In the genomic region with DNA sequence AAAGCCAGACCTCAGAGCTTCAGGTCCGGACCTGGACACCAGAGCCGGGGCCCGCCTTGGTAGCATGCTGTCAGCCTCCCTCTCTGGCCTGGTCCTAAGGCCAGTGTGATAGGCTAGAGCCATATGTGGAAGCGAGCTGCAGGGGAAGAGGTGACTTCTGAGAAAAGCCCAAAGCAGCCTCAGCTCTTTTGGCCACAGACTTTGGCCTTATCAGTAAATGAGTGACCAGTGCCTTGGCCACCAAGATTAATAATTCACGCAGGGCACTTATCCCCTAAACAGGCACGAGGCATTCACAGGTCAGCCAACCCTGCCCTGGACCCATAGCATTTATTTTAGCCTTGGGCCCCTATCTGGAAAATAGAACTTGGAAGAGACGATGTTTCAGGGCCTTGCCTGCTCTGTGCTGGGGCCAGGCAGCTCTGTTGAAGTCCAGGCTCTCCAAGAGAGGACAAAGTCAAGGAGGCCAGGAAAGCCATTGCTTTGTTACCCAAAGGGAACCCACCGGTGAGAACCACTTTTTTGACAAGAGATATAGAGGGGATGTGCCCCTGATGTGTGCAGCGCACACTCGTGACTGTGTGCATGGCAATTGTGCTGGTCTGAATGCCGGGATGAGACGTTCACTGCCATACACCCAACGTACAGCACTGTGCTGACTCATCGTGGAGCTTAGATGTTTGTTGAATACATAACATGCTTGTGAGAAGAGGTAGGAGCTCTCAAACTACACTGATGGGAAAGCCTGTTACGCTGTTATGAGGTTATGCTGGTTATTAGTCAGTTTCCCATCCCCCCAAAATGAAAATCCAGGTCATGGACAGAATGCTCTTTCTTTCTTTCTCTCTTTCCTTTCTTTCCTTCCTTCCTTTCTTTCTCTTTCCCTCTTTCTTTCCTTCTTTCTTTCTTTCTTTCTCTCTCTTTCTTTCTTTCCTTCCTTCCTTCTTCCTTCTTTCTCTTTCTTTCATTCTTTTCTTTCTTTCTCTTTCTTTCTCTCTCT, we compare ENCODE assay signal across 1 cellular context.
A peak's percentile ranks its signal among the peaks of the same experiment; 100 is the strongest.
TF ChIP-seq lines count a peak whose summit lies in the region.

No MANE protein-coding gene starts in this region.

TF ChIP-seq in HepG2, 621 proteins besides CTCF, POLR2A, EP300 and RAD21 (continued from another document and continues in another):
- TF ChIP-seq ZNF280D (CRISPR knock-in tag; IDR thresholded peaks at IDR 0.05), result peak; percentile 45; the same call in 1 of the 2 replicates
- no peak for TF ChIP-seq SETDB1 (CRISPR knock-in tag; IDR thresholded peaks at IDR 0.05; ENCODE audit: borderline replicate concordance)
- TF ChIP-seq, protein P1, sequence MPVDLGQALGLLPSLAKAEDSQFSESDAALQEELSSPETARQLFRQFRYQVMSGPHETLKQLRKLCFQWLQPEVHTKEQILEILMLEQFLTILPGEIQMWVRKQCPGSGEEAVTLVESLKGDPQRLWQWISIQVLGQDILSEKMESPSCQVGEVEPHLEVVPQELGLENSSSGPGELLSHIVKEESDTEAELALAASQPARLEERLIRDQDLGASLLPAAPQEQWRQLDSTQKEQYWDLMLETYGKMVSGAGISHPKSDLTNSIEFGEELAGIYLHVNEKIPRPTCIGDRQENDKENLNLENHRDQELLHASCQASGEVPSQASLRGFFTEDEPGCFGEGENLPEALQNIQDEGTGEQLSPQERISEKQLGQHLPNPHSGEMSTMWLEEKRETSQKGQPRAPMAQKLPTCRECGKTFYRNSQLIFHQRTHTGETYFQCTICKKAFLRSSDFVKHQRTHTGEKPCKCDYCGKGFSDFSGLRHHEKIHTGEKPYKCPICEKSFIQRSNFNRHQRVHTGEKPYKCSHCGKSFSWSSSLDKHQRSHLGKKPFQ (CRISPR knock-in tag; IDR thresholded peaks at IDR 0.05; ENCODE audit: insufficient replicate concordance), result peak; percentile 42
- peak; percentile 46; the same call in 1 of the 2 replicates for TF ChIP-seq CBX5 (CRISPR knock-in tag; IDR thresholded peaks at IDR 0.05; ENCODE audit: borderline replicate concordance)
- TF ChIP-seq ZNF83 (CRISPR knock-in tag; IDR thresholded peaks at IDR 0.05; ENCODE audit: borderline replicate concordance), result no peak
- TF ChIP-seq, protein P2, sequence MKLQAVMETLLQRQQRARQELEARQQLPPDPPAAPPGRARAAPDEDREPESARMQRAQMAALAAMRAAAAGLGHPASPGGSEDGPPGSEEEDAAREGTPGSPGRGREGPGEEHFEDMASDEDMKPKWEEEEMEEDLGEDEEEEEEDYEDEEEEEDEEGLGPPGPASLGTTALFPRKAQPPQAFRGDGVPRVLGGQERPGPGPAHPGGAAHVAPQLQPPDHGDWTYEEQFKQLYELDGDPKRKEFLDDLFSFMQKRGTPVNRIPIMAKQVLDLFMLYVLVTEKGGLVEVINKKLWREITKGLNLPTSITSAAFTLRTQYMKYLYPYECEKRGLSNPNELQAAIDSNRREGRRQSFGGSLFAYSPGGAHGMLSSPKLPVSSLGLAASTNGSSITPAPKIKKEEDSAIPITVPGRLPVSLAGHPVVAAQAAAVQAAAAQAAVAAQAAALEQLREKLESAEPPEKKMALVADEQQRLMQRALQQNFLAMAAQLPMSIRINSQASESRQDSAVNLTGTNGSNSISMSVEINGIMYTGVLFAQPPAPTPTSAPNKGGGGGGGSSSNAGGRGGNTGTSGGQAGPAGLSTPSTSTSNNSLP (IDR thresholded peaks at IDR 0.05; ENCODE audit: low read depth, low read length), result peak; percentile 95
- TF ChIP-seq, protein P3, sequence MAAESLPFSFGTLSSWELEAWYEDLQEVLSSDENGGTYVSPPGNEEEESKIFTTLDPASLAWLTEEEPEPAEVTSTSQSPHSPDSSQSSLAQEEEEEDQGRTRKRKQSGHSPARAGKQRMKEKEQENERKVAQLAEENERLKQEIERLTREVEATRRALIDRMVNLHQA (CRISPR knock-in tag; IDR thresholded peaks at IDR 0.05), result no peak
- TF ChIP-seq, protein P4, sequence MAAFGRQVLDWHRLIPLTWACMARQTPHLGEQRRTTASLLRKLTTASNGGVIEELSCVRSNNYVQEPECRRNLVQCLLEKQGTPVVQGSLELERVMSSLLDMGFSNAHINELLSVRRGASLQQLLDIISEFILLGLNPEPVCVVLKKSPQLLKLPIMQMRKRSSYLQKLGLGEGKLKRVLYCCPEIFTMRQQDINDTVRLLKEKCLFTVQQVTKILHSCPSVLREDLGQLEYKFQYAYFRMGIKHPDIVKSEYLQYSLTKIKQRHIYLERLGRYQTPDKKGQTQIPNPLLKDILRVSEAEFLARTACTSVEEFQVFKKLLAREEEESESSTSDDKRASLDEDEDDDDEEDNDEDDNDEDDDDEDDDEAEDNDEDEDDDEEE (CRISPR knock-in tag; IDR thresholded peaks at IDR 0.05), result no peak
- TF ChIP-seq MLX (CRISPR knock-in tag; IDR thresholded peaks at IDR 0.05), result peak; percentile 75
- TF ChIP-seq CBFB (CRISPR knock-in tag; IDR thresholded peaks at IDR 0.05), result no peak
- TF ChIP-seq ZNF629 (CRISPR knock-in tag; conservative IDR thresholded peaks at IDR 0.05), result 0 out of 2 replicates have a peak, but pooled peaks have one; percentile 33
- no peak for TF ChIP-seq KAT2B (IDR thresholded peaks at IDR 0.05; ENCODE audit: borderline replicate concordance, low read depth, low read length)
- TF ChIP-seq ZNF264 (CRISPR knock-in tag; IDR thresholded peaks at IDR 0.05), result peak; percentile 90
- peak; percentile 79 for TF ChIP-seq ZNF329 (CRISPR knock-in tag; IDR thresholded peaks at IDR 0.05; ENCODE audit: low read depth)
- peak; percentile 28; the same call in 1 of the 2 replicates for TF ChIP-seq ZMAT3 (CRISPR knock-in tag; conservative IDR thresholded peaks at IDR 0.05)
- no peak for TF ChIP-seq KDM5A (IDR thresholded peaks at IDR 0.05; ENCODE audit: borderline replicate concordance, low read length)
- peak; percentile 62 for TF ChIP-seq AKAP8 (CRISPR knock-in tag; IDR thresholded peaks at IDR 0.05)
- TF ChIP-seq EZH2 (conservative IDR thresholded peaks at IDR 0.05; ENCODE audit: low read depth, low read length), result no peak
- no peak for TF ChIP-seq HOXA7 (CRISPR knock-in tag; IDR thresholded peaks at IDR 0.05)
- 0 out of 2 replicates have a peak, but pooled peaks have one; percentile 8 for TF ChIP-seq ZBTB44 (CRISPR knock-in tag; IDR thresholded peaks at IDR 0.05)
- TF ChIP-seq ZNF230 (CRISPR knock-in tag; IDR thresholded peaks at IDR 0.05), result peak; percentile 79
- TF ChIP-seq MTF2 (CRISPR knock-in tag; IDR thresholded peaks at IDR 0.05; ENCODE audit: borderline replicate concordance), result no peak
- TF ChIP-seq, protein P5, sequence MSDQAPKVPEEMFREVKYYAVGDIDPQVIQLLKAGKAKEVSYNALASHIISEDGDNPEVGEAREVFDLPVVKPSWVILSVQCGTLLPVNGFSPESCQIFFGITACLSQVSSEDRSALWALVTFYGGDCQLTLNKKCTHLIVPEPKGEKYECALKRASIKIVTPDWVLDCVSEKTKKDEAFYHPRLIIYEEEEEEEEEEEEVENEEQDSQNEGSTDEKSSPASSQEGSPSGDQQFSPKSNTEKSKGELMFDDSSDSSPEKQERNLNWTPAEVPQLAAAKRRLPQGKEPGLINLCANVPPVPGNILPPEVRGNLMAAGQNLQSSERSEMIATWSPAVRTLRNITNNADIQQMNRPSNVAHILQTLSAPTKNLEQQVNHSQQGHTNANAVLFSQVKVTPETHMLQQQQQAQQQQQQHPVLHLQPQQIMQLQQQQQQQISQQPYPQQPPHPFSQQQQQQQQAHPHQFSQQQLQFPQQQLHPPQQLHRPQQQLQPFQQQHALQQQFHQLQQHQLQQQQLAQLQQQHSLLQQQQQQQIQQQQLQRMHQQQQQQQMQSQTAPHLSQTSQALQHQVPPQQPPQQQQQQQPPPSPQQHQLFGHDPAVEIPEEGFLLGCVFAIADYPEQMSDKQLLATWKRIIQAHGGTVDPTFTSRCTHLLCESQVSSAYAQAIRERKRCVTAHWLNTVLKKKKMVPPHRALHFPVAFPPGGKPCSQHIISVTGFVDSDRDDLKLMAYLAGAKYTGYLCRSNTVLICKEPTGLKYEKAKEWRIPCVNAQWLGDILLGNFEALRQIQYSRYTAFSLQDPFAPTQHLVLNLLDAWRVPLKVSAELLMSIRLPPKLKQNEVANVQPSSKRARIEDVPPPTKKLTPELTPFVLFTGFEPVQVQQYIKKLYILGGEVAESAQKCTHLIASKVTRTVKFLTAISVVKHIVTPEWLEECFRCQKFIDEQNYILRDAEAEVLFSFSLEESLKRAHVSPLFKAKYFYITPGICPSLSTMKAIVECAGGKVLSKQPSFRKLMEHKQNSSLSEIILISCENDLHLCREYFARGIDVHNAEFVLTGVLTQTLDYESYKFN (CRISPR knock-in tag; conservative IDR thresholded peaks at IDR 0.05), result peak; percentile 96
- TF ChIP-seq KDM5B (CRISPR knock-in tag; IDR thresholded peaks at IDR 0.05; ENCODE audit: borderline replicate concordance), result 0 out of 2 replicates have a peak, but pooled peaks have one; percentile 31
- peak; percentile 44; the same call in 1 of the 2 replicates for TF ChIP-seq THAP11 (CRISPR knock-in tag; IDR thresholded peaks at IDR 0.05)
- TF ChIP-seq TCF12 (IDR thresholded peaks at IDR 0.05), result no peak
- peak; percentile 74; the same call in 1 of the 2 replicates for TF ChIP-seq TCF12 (CRISPR knock-in tag; IDR thresholded peaks at IDR 0.05)
- TF ChIP-seq ATM (IDR thresholded peaks at IDR 0.05; ENCODE audit: borderline replicate concordance), result no peak
- TF ChIP-seq ZNF263 (CRISPR knock-in tag; IDR thresholded peaks at IDR 0.05), result peak; percentile 61
- TF ChIP-seq SRF (IDR thresholded peaks at IDR 0.05; ENCODE audit: low read depth, low read length), result peak; percentile 64
- no peak for TF ChIP-seq HHEX (CRISPR knock-in tag; IDR thresholded peaks at IDR 0.05)
- TF ChIP-seq, protein P6, sequence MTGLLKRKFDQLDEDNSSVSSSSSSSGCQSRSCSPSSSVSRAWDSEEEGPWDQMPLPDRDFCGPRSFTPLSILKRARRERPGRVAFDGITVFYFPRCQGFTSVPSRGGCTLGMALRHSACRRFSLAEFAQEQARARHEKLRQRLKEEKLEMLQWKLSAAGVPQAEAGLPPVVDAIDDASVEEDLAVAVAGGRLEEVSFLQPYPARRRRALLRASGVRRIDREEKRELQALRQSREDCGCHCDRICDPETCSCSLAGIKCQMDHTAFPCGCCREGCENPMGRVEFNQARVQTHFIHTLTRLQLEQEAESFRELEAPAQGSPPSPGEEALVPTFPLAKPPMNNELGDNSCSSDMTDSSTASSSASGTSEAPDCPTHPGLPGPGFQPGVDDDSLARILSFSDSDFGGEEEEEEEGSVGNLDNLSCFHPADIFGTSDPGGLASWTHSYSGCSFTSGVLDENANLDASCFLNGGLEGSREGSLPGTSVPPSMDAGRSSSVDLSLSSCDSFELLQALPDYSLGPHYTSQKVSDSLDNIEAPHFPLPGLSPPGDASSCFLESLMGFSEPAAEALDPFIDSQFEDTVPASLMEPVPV (CRISPR knock-in tag; IDR thresholded peaks at IDR 0.05), result no peak
- peak; percentile 76; the same call in 1 of the 2 replicates for TF ChIP-seq RXRA (CRISPR knock-in tag; IDR thresholded peaks at IDR 0.05)
- TF ChIP-seq IKZF4 (CRISPR knock-in tag; IDR thresholded peaks at IDR 0.05; ENCODE audit: borderline replicate concordance, low read depth, not compliant biosample characterization), result peak; percentile 52
- TF ChIP-seq ZNF326 (CRISPR knock-in tag; IDR thresholded peaks at IDR 0.05; ENCODE audit: borderline replicate concordance), result no peak
- 0 out of 2 replicates have a peak, but pooled peaks have one; percentile 33 for TF ChIP-seq ZNF124 (CRISPR knock-in tag; IDR thresholded peaks at IDR 0.05)
